In genomic region chr14:23090254-23090636, GRCh38 we compare ENCODE assay signal across 21 cellular contexts. TPM values are rescaled to one million over a fixed set of nuclear protein-coding genes. Genes with fewer than 3 reads are reported as not detected.
"Had no signal": no experiment of that assay in that cellular context is flagged by ENCODE, and none has a peak within 500 bp of the region (broad histone marks: within the 10 kb centered on the region; RNA-seq: fewer than 3 reads in every experiment).

No MANE protein-coding gene starts in this region.

- H3K27me3 ChIP-seq: gastroesophageal sphincter, heart left ventricle, left lung, neural progenitor cell, suprapubic skin had no signal

- H3K9me3 ChIP-seq: gastroesophageal sphincter, heart left ventricle, left lung, suprapubic skin had no signal

- H3K27ac ChIP-seq: gastroesophageal sphincter, heart left ventricle, left lung, neural progenitor cell, suprapubic skin had no signal

- H3K4me3 Mint-ChIP-seq: activated CD8-positive, alpha-beta T cell treated with anti-CD3 and anti-CD28 coated beads, Interleukin-2, amount 10 ng/mL, durations not matched to agents 7 days and 5 days; neural progenitor cell; WTC11 had no signal

- H3K4me2 ChIP-seq: neural progenitor cell had no signal

- H3K4me3 ChIP-seq: gastroesophageal sphincter, heart left ventricle, left lung, neural progenitor cell, suprapubic skin had no signal

- H3K9ac ChIP-seq: neural progenitor cell had no signal

- DNase-seq: activated CD4-positive, alpha-beta T cell treated with anti-CD3 and anti-CD28 coated beads for 4 hours; activated CD8-positive, alpha-beta T cell treated with anti-CD3 and anti-CD28 coated beads, Interleukin-2, amount 10 ng/mL, durations not matched to agents 7 days and 5 days; activated naive CD4-positive, alpha-beta T cell; heart left ventricle; left lung; mammary epithelial cell; stimulated activated CD4-positive, alpha-beta T cell treated with anti-CD3 and anti-CD28 coated beads, Interleukin-2, amount 100 ng/mL, for 24 hours; stimulated activated naive CD8-positive, alpha-beta T cell treated with anti-CD3 and anti-CD28 coated beads, Interleukin-15, Interleukin-2, amounts not matched to agents 100 U/mL and 50 U/mL, for 24 hours; SW 1271; trophoblast cell had no signal

- H2AFZ ChIP-seq: neural progenitor cell had no signal

- H3K27me3 Mint-ChIP-seq: progenitor cell of endocrine pancreas had no signal

- H3K9me3 Mint-ChIP-seq: neural progenitor cell, WTC11 had no signal

- ATAC-seq: activated CD8-positive, alpha-beta T cell treated with anti-CD3 and anti-CD28 coated beads, Interleukin-2, amount 10 ng/mL, durations not matched to agents 7 days and 5 days; esophagus mucosa; gastroesophageal sphincter; heart left ventricle; left lung; stimulated activated naive CD8-positive, alpha-beta T cell treated with anti-CD3 and anti-CD28 coated beads, Interleukin-15, Interleukin-2, amounts not matched to agents 100 U/mL and 50 U/mL, for 24 hours; WTC11 had no signal

- H3K27ac Mint-ChIP-seq: activated CD8-positive, alpha-beta T cell treated with anti-CD3 and anti-CD28 coated beads, Interleukin-2, amount 10 ng/mL, durations not matched to agents 7 days and 5 days; neural progenitor cell; progenitor cell of endocrine pancreas; WTC11 had no signal

RNA-seq across cellular contexts. Expression of gene CIROP, which starts 14.5 kb away (rescaled TPM):
- total RNA-seq: activated CD8-positive, alpha-beta T cell treated with anti-CD3 and anti-CD28 coated beads, Interleukin-2, amount 10 ng/mL, durations not matched to agents 7 days and 5 days; cardiac septum; esophagus mucosa; heart left ventricle; kidney epithelial cell; left lung; mammary epithelial cell; myocyte; osteoblast; progenitor cell of endocrine pancreas; suprapubic skin; T-helper 2 cell treated with Interferon-gamma antibody and Interleukin-4, amounts not matched to agents 100 ng/mL and 5 ng/mL, for 36 hours had no signal
- polyA plus RNA-seq: heart left ventricle, mammary epithelial cell had no signal

RNA-seq across cellular contexts. Expression of gene CEBPE, which starts 28.8 kb away (rescaled TPM):
- total RNA-seq: cardiac septum, esophagus mucosa, gastroesophageal sphincter, kidney epithelial cell, mammary epithelial cell, myocyte, osteoblast, progenitor cell of endocrine pancreas, suprapubic skin, WTC11 had no signal
- polyA plus RNA-seq: heart left ventricle, mammary epithelial cell had no signal
